ENCODE assay signal across 18 cellular contexts in the genomic region with DNA sequence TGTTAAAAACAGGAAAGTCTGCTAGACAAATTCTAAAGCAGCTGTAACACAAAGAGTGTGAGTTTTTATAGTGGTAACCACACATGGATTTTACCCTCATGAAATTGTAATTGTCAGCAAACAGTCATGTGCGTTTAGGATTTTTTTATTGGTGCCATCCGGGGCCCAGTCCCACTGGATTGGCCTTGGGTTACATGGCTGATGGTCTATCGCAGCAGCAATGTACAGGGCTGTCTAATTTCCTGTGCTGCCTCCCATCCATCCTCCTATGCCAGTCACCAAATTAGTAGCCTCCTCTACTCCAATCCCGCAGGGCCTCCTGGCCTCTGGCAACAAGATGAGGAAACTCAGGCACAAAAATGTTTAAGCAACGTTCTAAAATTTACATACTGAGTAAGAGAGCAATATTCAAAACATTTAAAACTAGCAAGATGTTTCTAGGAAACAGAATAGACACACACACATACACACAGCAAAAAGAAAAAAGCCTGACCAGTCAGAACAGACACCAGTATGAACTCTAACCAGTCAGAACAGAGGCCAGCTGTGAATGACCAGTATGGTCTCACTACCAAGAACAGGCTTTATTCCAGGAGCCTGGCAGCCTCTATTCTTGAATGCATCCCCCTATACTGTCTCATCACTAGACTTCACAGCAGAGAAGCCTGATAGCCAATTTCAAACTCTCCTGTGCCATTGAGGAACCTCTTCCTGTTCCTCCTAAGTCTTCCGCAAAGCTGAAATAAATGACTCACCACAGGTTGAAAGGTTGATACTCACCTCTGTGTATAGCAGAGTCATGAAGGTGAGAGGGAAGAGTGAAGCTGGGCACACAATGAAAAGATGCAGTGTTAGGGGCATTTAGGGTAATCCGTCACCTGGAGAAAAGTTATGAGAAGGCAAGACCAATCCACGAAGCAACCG. TPM values are rescaled to one million over a fixed set of nuclear protein-coding genes. Genes with fewer than 3 reads are reported as not detected.
A peak's percentile ranks its signal among the peaks of the same experiment; 100 is the strongest.
DNase-seq lines count a peak whose midpoint lies in the region; ATAC-seq and TF ChIP-seq lines count a peak whose summit lies in the region.
"Had no signal": no experiment of that assay in that cellular context is flagged by ENCODE, and none has a peak within 500 bp of the region (broad histone marks: within the 10 kb centered on the region; RNA-seq: fewer than 3 reads in every experiment).

No MANE protein-coding gene starts in this region.

- WGBS in trophoblast cell (ENCODE audit: extremely low coverage, insufficient coverage, insufficient read length): no CpG with 5 or more reads among the region's 9 CpGs

- peak; percentile 65 for ATAC-seq in HCT116
- peak; percentile 94 for ATAC-seq in esophagus mucosa
- ATAC-seq in GM21528 (IDR thresholded peaks at IDR 0.05; ENCODE audit: low FRiP score, unreplicated experiment): no peak

- TF ChIP-seq RAD21 in HCT116 (IDR thresholded peaks at IDR 0.05; ENCODE audit: low read depth): no peak

- no peak overlapping the region for H4K8ac ChIP-seq in trophoblast cell (ENCODE audit: low read depth, low read length)

- peak overlapping the region; percentile 41 for H3K4me2 ChIP-seq in HCT116 (ENCODE audit: low read length)
- H3K4me2 ChIP-seq in trophoblast cell (ENCODE audit: low read length): no peak overlapping the region

- H3K79me2 ChIP-seq in HCT116 (ENCODE audit: insufficient read depth, low read length) (no peaks in the 10 kb centered on the region), trophoblast cell (ENCODE audit: control insufficient read depth, insufficient read depth, low read length, poor library complexity) (no peaks in the 10 kb centered on the region)

- no peak overlapping the region for H3K27ac ChIP-seq in HCT116 (ENCODE audit: low read depth, low read length)
- no peak overlapping the region for H3K27ac ChIP-seq in trophoblast cell (ENCODE audit: low read depth, low read length)

- no peaks in the 10 kb centered on the region for H3K36me3 ChIP-seq in HCT116 (ENCODE audit: control insufficient read depth in 1 of 2, insufficient read depth in 2 of 2, low read length in 2 of 2)
- no peaks in the 10 kb centered on the region for H3K36me3 ChIP-seq in trophoblast cell (ENCODE audit: control insufficient read depth in 1 of 2, insufficient read depth in 2 of 2, low read length in 2 of 2)
- H3K36me3 ChIP-seq in HAP-1 (replicated peaks): no peaks in the 10 kb centered on the region

- intact Hi-C loops in HCT116 (cut with micrococcal nuclease): no loop called here

- no peaks in the 10 kb centered on the region for H4K20me1 ChIP-seq in HCT116 (ENCODE audit: insufficient read depth)

- H2BK120ac ChIP-seq in trophoblast cell (ENCODE audit: insufficient read depth, low read length, poor library complexity): no peak overlapping the region

- no peak for TF ChIP-seq CTCF in HCT116 (IDR thresholded peaks at IDR 0.05 in 2 of 3, conservative IDR thresholded peaks at IDR 0.05 in 1 of 3; ENCODE audit: borderline replicate concordance in 1 of 3, insufficient read depth in 1 of 3, low read depth in 2 of 3, low read length in 2 of 3)

- no peak overlapping the region for H4K91ac ChIP-seq in trophoblast cell (ENCODE audit: low read depth, low read length)

- H3K9ac ChIP-seq in HCT116 (ENCODE audit: low read length) (no peak overlapping the region), trophoblast cell (ENCODE audit: low read length) (no peak overlapping the region)

- no peak overlapping the region for H3K4me3 ChIP-seq in HCT116 (replicated peaks in 1 of 2; ENCODE audit: low read depth in 1 of 2, low read length in 2 of 2)
- no peak overlapping the region for H3K4me3 ChIP-seq in trophoblast cell (ENCODE audit: low read depth, low read length)
- no peak overlapping the region for H3K4me3 ChIP-seq in HAP-1

- H3K27me3 ChIP-seq in HCT116 (ENCODE audit: insufficient read depth, low read length) (no peaks in the 10 kb centered on the region), trophoblast cell (ENCODE audit: insufficient read depth, low read length) (no peaks in the 10 kb centered on the region), HAP-1 (ENCODE audit: low read depth) (peaks cover 2% of the 10 kb centered on the region; the same call in 1 of the 2 replicates)

- CTCF ChIA-PET in HCT116 (lab: Charles Lee): interaction anchor here (1.0 kb wide), 1 partner anchor 9 kb away, joined by 3 read pairs; no protein-coding TSS in a partner anchor

- H3K4ac ChIP-seq in trophoblast cell (ENCODE audit: low read depth, low read length): no peak overlapping the region

- no TSS peak for BruUV-seq in HCT116 (replicated peaks; lab: Mats Ljungman, UMichigan)

- H3K23ac ChIP-seq in trophoblast cell (ENCODE audit: low read length): no peak overlapping the region

- H3K79me1 ChIP-seq in trophoblast cell (ENCODE audit: low read length): no peaks in the 10 kb centered on the region

- no peak overlapping the region for H2BK12ac ChIP-seq in trophoblast cell (ENCODE audit: low read length)

- TF ChIP-seq POLR2A in HCT116 (IDR thresholded peaks at IDR 0.05; ENCODE audit: borderline replicate concordance, extremely low read depth, insufficient read depth, insufficient read length): no peak

- no peaks in the 10 kb centered on the region for H3K9me2 ChIP-seq in HCT116 (ENCODE audit: insufficient read depth)

- no peak for DNase-seq in HCT116 (ENCODE audit: low read depth, low spot score)
- peak; percentile 69 for DNase-seq in NCI-H526 treated with DMSO at 0.1 percent for 48 hours (lab: John Stamatoyannopoulos, UW)
- DNase-seq in trophoblast cell: peak; percentile 92 to 95
- DNase-seq in HAP-1 (ENCODE audit: low spot score in 2 of 2): no peak
- DNase-seq in stimulated activated CD4-positive, alpha-beta T cell treated with anti-CD3 and anti-CD28 coated beads, Interleukin-2, amount 100 ng/mL, for 48 hours: no peak
- DNase-seq: CD4-positive, alpha-beta memory T cell; kidney glomerular epithelial cell; MV-4-11; naive B cell; NCI-H2227 treated with DMSO at 0.1 percent for 48 hours; retina; stimulated activated CD4-positive, alpha-beta T cell treated with anti-CD3 and anti-CD28 coated beads, Interleukin-4, amount 100 ng/mL, for 24 hours; stimulated activated naive CD4-positive, alpha-beta T cell treated with Interleukin-2 at 50 U/mL for 16 hours had no signal

- in situ Hi-C loops in HAP-1 (cut with MboI; ENCODE audit: low sequenced_read_pairs): no loop called here

- no peak overlapping the region for H2AK5ac ChIP-seq in trophoblast cell (ENCODE audit: low read length)

- H2AFZ ChIP-seq in HCT116 (ENCODE audit: low read depth, low read length, poor library complexity, severe bottlenecking): peak overlapping the region; percentile 76
- no peak overlapping the region for H2AFZ ChIP-seq in trophoblast cell (ENCODE audit: insufficient read depth, low read length, poor library complexity)

- RAD21 ChIA-PET in HCT116 (lab: Charles Lee; ENCODE audit: low non-redundant PET in 1 of 2, low total read pairs in 2 of 2, uncharacterized antibody in 2 of 2, unreplicated experiment in 2 of 2): no interaction called here

- no peak overlapping the region for H3K14ac ChIP-seq in trophoblast cell (ENCODE audit: low read length)

- H2BK5ac ChIP-seq in trophoblast cell (ENCODE audit: low read depth, low read length, poor library complexity): no peak overlapping the region

- H3K4me1 ChIP-seq in HCT116 (ENCODE audit: control insufficient read depth in 1 of 2, insufficient read depth in 2 of 2, low read length in 2 of 2) (peaks cover 0 to 15% of the 10 kb centered on the region in 2 experiments; a peak in 2 of 4 replicates), trophoblast cell (ENCODE audit: control insufficient read depth in 1 of 2, insufficient read depth in 2 of 2, low read length in 2 of 2) (no peaks in the 10 kb centered on the region), HAP-1 (no peaks in the 10 kb centered on the region)

- H3K9me3 ChIP-seq in HCT116 (ENCODE audit: control insufficient read depth in 1 of 2, insufficient read depth in 1 of 2, low read depth in 1 of 2, low read length in 2 of 2) (no peaks in the 10 kb centered on the region), trophoblast cell (ENCODE audit: insufficient read depth, low read depth, low read length) (no peaks in the 10 kb centered on the region), HAP-1 (no peaks in the 10 kb centered on the region)

- POLR2A ChIA-PET in HCT116 (lab: Charles Lee): no interaction called here

- H3K18ac ChIP-seq in trophoblast cell (ENCODE audit: low read length): no peak overlapping the region

- no peak overlapping the region for H4K12ac ChIP-seq in trophoblast cell (ENCODE audit: low read depth, low read length)

TF ChIP-seq in HCT116, 20 proteins besides CTCF, POLR2A, EP300 and RAD21:
- TF ChIP-seq JUND (IDR thresholded peaks at IDR 0.05): peak; percentile 32; the same call in 1 of the 2 replicates
- TF ChIP-seq SRF (IDR thresholded peaks at IDR 0.05; ENCODE audit: low read depth): no peak

RNA-seq across cellular contexts. Expression of a gene that starts 42.6 kb away (rescaled TPM):
- total RNA-seq in HCT116 (2021; ENCODE audit: unreplicated experiment) (not detected), esophagus mucosa (not detected)
- 0.06 and 0.21 TPM in 2 replicates for polyA plus RNA-seq in HCT116 (2012)
- 0.10 and 0.17 TPM in 2 replicates for polyA plus RNA-seq in trophoblast cell (2013)
- total RNA-seq: CD4-positive, alpha-beta memory T cell; dermis microvascular lymphatic vessel endothelial cell; glomerular endothelial cell had no signal
- polyA plus RNA-seq: adipose tissue; CD4-positive, alpha-beta memory T cell had no signal

Comparison
In these comparisons a context has a peak if more than half of its experiments do, and no peak if none do; other contexts are left out.
1. DNase-seq: peak in NCI-H526 treated with DMSO at 0.1 percent for 48 hours (single experiment) and trophoblast cell (2 of 2); none in HCT116 (single experiment), HAP-1 (0 of 2) and stimulated activated CD4-positive, alpha-beta T cell treated with anti-CD3 and anti-CD28 coated beads, Interleukin-2, amount 100 ng/mL, for 48 hours (0 of 2).